In genomic region chr1:52769346-52770033, GRCh38 we compare ENCODE assay signal across 17 cellular contexts. TPM values are rescaled to one million over a fixed set of nuclear protein-coding genes. Genes with fewer than 3 reads are reported as not detected.
DNase-seq lines count a peak whose midpoint lies in the region; ATAC-seq lines count a peak whose summit lies in the region.
"Had no signal": no experiment of that assay in that cellular context is flagged by ENCODE, and none has a peak within 500 bp of the region (broad histone marks: within the 10 kb centered on the region; RNA-seq: fewer than 3 reads in every experiment).

No MANE protein-coding gene starts in this region.

- peaks cover 2 to 11% (median 4%) of the 10 kb centered on the region in 3 donors for H3K36me3 ChIP-seq in skeletal muscle tissue (ENCODE audit: control insufficient read depth in 3 of 3, insufficient read depth in 3 of 3, low read length in 3 of 3)

- H3K9me3 ChIP-seq in right cardiac atrium (ENCODE audit: control insufficient read depth, low read length) (no peaks in the 10 kb centered on the region), skeletal muscle tissue (ENCODE audit: control insufficient read depth in 3 of 3, low read length in 3 of 3) (no peaks in the 10 kb centered on the region)

- no peak overlapping the region for H3K4me3 ChIP-seq in right cardiac atrium (ENCODE audit: low read length)
- H3K4me3 ChIP-seq in skeletal muscle tissue (ENCODE audit: low read length in 3 of 3), result no peak overlapping the region

- no peaks in the 10 kb centered on the region for H3K27me3 ChIP-seq in right cardiac atrium (ENCODE audit: control insufficient read depth, insufficient read depth)
- H3K27me3 ChIP-seq in skeletal muscle tissue (ENCODE audit: control insufficient read depth in 3 of 3, insufficient read depth in 3 of 3, low read length in 3 of 3), result no peaks in the 10 kb centered on the region

- intact Hi-C loops in Right ventricle myocardium superior (cut with DNase I), result no loop called here
- intact Hi-C loops in right cardiac atrium (cut with DNase I), result no loop called here

- WGBS in right cardiac atrium, result 74% methylated on average over 4 of the region's 4 CpGs

- no peak overlapping the region for H3K9ac ChIP-seq in skeletal muscle tissue (ENCODE audit: low read depth in 1 of 3, low read length in 3 of 3)

- ATAC-seq in Right ventricle myocardium superior (ENCODE audit: poor library complexity), result peak; percentile 75
- ATAC-seq in right cardiac atrium, result no peak
- ATAC-seq in GM18868 (IDR thresholded peaks at IDR 0.05; ENCODE audit: unreplicated experiment), result no peak
- ATAC-seq in HG03025 (IDR thresholded peaks at IDR 0.05; ENCODE audit: low FRiP score, unreplicated experiment), result no peak
- no peak for ATAC-seq in GM19452 (IDR thresholded peaks at IDR 0.05; ENCODE audit: unreplicated experiment)
- ATAC-seq: Panc1 had no signal

- H3K27ac ChIP-seq in right cardiac atrium (ENCODE audit: low read length) (no peak overlapping the region), skeletal muscle tissue (ENCODE audit: low read depth, low read length) (peak overlapping the region; percentile 39)

- DNase-seq in Right ventricle myocardium superior, result no peak
- DNase-seq in right cardiac atrium, result no peak
- peak; percentile 6 for DNase-seq in NCI-H1417 treated with DMSO at 0.1 percent for 48 hours (lab: John Stamatoyannopoulos, UW)
- peak; percentile 69 for DNase-seq in NCI-H774 (lab: John Stamatoyannopoulos, UW)
- DNase-seq: ACHN; Calu3; CD4-positive, alpha-beta T cell; H7; KG1; NCI-H1048; NCI-H526; SHP77 treated with DMSO at 0.1 percent for 48 hours had no signal

- H3K4me1 ChIP-seq in right cardiac atrium (ENCODE audit: control insufficient read depth, insufficient read depth, low read length) (no peaks in the 10 kb centered on the region), skeletal muscle tissue (ENCODE audit: control insufficient read depth in 3 of 3, insufficient read depth in 3 of 3, low read length in 3 of 3) (peaks cover 17 to 26% (median 19%) of the 10 kb centered on the region in 3 donors)

RNA-seq across cellular contexts. Expression of gene ZYG11B, which starts 43.2 kb away (rescaled TPM):
- total RNA-seq in Right ventricle myocardium superior (75.0 TPM), right cardiac atrium (10 to 100 TPM; 41.9 to 58.7 (median 54.7) TPM), skeletal muscle tissue (51.7 TPM)
- 17.8 TPM for polyA plus RNA-seq in right cardiac atrium

Comparison
In these comparisons a context has a peak if more than half of its experiments do, and no peak if none do; other contexts are left out.
1. DNase-seq: peak in NCI-H1417 treated with DMSO at 0.1 percent for 48 hours (single experiment) and NCI-H774 (single experiment); none in Right ventricle myocardium superior (single experiment) and right cardiac atrium (0 of 3).